Comparison of ENCODE assay signal across 8 cellular contexts in the genomic region with DNA sequence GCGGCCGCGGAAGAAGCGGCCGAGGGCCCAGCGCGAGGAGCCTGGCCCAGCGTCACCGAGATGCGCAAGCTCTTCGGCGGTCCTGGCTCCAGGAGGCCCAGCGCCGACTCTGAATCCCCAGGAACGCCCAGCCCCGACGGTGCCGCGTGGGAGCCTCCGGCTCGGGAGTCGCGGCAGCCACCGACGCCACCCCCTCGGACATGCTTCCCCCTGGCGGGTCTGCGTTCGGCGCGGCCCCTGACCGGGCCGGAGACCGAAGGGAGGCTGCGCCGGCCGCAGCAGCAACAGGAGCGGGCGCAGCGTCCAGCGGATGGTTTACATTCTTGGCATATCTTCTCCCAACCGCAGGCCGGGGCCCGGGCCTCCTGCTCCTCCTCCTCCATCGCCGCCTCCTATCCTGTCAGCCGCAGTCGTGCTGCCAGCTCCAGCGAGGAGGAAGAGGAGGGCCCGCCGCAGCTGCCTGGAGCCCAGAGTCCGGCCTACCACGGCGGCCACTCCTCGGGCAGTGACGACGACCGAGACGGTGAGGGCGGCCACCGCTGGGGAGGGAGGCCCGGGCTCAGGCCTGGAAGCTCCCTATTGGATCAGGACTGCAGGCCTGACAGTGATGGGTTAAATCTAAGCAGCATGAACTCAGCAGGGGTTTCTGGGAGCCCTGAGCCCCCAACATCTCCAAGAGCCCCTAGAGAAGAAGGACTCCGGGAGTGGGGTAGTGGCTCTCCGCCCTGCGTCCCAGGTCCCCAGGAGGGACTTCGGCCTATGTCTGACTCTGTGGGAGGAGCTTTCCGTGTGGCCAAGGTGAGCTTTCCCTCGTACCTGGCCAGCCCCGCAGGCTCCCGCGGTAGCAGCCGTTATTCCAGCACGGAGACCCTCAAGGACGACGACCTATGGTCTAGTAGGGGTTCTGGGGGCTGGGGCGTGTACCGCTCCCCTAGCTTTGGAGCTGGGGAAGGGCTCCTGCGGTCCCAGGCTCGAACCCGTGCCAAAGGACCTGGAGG. TPM values are rescaled to one million over a fixed set of nuclear protein-coding genes. Genes with fewer than 3 reads are reported as not detected.
DNase-seq lines count a peak whose midpoint lies in the region; ATAC-seq, FAIRE-seq and TF ChIP-seq lines count a peak whose summit lies in the region.

No MANE protein-coding gene starts in this region.

- FAIRE-seq in bronchial epithelial cell (lab: Jason Lieb, UNC), result no peak

- no peak for ATAC-seq in HG02885 (IDR thresholded peaks at IDR 0.05; ENCODE audit: poor library complexity, unreplicated experiment)

- H3K4me3 ChIP-seq in bronchial epithelial cell (ENCODE audit: low read depth, low read length), result peak overlapping the region; percentile 59

- H3K27me3 ChIP-seq in bronchial epithelial cell (ENCODE audit: control insufficient read depth, insufficient read depth, low read length), result no peaks in the 10 kb centered on the region

- no peak for TF ChIP-seq CTCF in bronchial epithelial cell (IDR thresholded peaks at IDR 0.05; ENCODE audit: insufficient read depth, low read length, severe bottlenecking)

- DNase-seq in DMS79 (lab: John Stamatoyannopoulos, UW) (peak; percentile 10), M059J (ENCODE audit: low read depth) (peak; percentile 95), bronchial epithelial cell (ENCODE audit: low read depth) (peak; percentile 78), islet precursor cell (peak; percentile 99), smooth muscle cell of the brain vasculature (ENCODE audit: low read depth, low spot score) (peak; percentile 86), activated T-cell treated with anti-CD3 and anti-CD28 coated beads for 4 hours (no peak)
- no peak for DNase-seq in activated naive CD4-positive, alpha-beta T cell treated with anti-CD3 and anti-CD28 coated beads, Interleukin-2, amount 50 U/mL, for 16 hours

- no peaks in the 10 kb centered on the region for H3K36me3 ChIP-seq in bronchial epithelial cell (ENCODE audit: control insufficient read depth, insufficient read depth, low read length)

RNA-seq across cellular contexts. Expression of a gene that starts 1.2 kb away (rescaled TPM):
- total RNA-seq in M059J (2014; rRNA removed; shearing (Covaris generic)), result 6.0 and 17.5 TPM in 2 replicates
- total RNA-seq in bronchial epithelial cell, result 4.5 and 5.1 TPM in 2 replicates

RNA-seq across cellular contexts. Expression of a gene that starts 37.1 kb away (rescaled TPM):
- total RNA-seq in M059J (2014; rRNA removed; shearing (Covaris generic)), result 3.3 and 5.6 TPM in 2 replicates
- total RNA-seq in bronchial epithelial cell, result 0.26 TPM in 1 of 2 replicates, not detected in the other

Comparison
In these comparisons a context has a peak if more than half of its experiments do, and no peak if none do; other contexts are left out.
1. DNase-seq: peak in DMS79 (single experiment), M059J (single experiment), bronchial epithelial cell (single experiment), islet precursor cell (single experiment) and smooth muscle cell of the brain vasculature (single experiment); none in activated naive CD4-positive, alpha-beta T cell treated with anti-CD3 and anti-CD28 coated beads, Interleukin-2, amount 50 U/mL, for 16 hours (single experiment) and activated T-cell treated with anti-CD3 and anti-CD28 coated beads for 4 hours (single experiment).